ENCODE assay signal across 1 cellular context in the genomic region with DNA sequence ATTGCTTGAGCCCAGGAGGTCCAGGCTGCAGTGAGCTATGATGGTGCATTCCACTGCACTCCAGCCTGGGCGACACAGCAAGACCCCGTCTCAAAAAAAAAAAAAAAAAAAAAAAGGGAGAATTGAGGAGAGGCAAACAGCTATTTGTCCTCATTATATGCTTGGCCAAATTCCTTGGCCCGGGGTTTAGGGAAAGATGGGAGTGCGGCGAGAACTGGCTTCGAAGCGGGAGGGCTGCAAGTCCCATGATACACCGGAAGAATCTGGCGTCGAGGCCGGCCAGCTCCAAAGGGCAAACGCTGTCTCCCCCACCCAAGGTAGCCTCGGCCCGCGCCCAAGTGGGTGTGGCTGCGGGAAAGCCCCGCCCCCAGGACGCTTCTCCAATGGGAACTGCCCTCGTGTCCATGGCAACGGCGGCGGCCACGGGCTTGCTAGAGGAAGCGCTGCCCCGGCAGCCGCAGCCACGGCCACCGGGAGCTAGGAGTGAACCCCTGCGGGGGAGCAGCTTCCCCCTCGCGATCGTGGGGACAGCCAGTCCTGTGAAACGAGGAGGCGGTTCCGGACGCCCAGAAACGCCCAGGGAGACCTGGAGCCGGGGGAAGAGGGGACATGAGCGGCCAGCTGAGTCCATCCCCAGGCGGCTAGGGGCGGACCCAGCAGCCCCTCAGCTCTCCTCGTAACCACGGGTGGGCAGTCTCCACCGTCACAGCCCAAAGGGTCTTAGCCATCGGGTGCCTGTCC.
A peak's percentile ranks its signal among the peaks of the same experiment; 100 is the strongest.
TF ChIP-seq lines count a peak whose summit lies in the region.

A gene with protein sequence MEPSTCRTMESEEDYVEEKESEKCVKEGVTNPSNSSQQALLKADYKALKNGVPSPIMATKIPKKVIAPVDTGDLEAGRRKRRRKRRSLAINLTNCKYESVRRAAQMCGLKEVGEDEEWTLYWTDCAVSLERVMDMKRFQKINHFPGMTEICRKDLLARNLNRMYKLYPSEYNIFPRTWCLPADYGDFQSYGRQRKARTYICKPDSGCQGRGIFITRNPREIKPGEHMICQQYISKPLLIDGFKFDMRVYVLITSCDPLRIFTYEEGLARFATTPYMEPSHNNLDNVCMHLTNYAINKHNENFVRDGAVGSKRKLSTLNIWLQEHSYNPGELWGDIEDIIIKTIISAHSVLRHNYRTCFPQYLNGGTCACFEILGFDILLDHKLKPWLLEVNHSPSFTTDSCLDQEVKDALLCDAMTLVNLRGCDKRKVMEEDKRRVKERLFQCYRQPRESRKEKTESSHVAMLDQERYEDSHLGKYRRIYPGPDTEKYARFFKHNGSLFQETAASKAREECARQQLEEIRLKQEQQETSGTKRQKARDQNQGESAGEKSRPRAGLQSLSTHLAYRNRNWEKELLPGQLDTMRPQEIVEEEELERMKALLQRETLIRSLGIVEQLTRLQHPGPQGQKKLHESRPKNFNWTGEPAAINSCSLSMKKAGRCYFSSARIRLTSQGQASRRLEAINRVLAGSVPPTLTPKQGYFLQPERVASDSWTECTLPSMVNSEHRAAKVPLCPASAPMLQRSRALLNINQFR (plus strand): TSS at position 434 of the 741 bp plus-strand sequence. CDS start 1,075 bp downstream, outside the sequence.

TF ChIP-seq in WTC11, 78 proteins besides CTCF, POLR2A, EP300 and RAD21 (continued from another document):
- TF ChIP-seq, protein P1, sequence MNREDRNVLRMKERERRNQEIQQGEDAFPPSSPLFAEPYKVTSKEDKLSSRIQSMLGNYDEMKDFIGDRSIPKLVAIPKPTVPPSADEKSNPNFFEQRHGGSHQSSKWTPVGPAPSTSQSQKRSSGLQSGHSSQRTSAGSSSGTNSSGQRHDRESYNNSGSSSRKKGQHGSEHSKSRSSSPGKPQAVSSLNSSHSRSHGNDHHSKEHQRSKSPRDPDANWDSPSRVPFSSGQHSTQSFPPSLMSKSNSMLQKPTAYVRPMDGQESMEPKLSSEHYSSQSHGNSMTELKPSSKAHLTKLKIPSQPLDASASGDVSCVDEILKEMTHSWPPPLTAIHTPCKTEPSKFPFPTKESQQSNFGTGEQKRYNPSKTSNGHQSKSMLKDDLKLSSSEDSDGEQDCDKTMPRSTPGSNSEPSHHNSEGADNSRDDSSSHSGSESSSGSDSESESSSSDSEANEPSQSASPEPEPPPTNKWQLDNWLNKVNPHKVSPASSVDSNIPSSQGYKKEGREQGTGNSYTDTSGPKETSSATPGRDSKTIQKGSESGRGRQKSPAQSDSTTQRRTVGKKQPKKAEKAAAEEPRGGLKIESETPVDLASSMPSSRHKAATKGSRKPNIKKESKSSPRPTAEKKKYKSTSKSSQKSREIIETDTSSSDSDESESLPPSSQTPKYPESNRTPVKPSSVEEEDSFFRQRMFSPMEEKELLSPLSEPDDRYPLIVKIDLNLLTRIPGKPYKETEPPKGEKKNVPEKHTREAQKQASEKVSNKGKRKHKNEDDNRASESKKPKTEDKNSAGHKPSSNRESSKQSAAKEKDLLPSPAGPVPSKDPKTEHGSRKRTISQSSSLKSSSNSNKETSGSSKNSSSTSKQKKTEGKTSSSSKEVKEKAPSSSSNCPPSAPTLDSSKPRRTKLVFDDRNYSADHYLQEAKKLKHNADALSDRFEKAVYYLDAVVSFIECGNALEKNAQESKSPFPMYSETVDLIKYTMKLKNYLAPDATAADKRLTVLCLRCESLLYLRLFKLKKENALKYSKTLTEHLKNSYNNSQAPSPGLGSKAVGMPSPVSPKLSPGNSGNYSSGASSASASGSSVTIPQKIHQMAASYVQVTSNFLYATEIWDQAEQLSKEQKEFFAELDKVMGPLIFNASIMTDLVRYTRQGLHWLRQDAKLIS (CRISPR knock-in tag; IDR thresholded peaks at IDR 0.05; ENCODE audit: borderline replicate concordance), result no peak
- TF ChIP-seq, protein P2, sequence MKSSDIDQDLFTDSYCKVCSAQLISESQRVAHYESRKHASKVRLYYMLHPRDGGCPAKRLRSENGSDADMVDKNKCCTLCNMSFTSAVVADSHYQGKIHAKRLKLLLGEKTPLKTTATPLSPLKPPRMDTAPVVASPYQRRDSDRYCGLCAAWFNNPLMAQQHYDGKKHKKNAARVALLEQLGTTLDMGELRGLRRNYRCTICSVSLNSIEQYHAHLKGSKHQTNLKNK (CRISPR knock-in tag; IDR thresholded peaks at IDR 0.05), result no peak
- TF ChIP-seq, protein P3, sequence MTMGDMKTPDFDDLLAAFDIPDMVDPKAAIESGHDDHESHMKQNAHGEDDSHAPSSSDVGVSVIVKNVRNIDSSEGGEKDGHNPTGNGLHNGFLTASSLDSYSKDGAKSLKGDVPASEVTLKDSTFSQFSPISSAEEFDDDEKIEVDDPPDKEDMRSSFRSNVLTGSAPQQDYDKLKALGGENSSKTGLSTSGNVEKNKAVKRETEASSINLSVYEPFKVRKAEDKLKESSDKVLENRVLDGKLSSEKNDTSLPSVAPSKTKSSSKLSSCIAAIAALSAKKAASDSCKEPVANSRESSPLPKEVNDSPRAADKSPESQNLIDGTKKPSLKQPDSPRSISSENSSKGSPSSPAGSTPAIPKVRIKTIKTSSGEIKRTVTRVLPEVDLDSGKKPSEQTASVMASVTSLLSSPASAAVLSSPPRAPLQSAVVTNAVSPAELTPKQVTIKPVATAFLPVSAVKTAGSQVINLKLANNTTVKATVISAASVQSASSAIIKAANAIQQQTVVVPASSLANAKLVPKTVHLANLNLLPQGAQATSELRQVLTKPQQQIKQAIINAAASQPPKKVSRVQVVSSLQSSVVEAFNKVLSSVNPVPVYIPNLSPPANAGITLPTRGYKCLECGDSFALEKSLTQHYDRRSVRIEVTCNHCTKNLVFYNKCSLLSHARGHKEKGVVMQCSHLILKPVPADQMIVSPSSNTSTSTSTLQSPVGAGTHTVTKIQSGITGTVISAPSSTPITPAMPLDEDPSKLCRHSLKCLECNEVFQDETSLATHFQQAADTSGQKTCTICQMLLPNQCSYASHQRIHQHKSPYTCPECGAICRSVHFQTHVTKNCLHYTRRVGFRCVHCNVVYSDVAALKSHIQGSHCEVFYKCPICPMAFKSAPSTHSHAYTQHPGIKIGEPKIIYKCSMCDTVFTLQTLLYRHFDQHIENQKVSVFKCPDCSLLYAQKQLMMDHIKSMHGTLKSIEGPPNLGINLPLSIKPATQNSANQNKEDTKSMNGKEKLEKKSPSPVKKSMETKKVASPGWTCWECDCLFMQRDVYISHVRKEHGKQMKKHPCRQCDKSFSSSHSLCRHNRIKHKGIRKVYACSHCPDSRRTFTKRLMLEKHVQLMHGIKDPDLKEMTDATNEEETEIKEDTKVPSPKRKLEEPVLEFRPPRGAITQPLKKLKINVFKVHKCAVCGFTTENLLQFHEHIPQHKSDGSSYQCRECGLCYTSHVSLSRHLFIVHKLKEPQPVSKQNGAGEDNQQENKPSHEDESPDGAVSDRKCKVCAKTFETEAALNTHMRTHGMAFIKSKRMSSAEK (CRISPR knock-in tag; IDR thresholded peaks at IDR 0.05; ENCODE audit: borderline replicate concordance), result no peak
- peak; percentile 77 for TF ChIP-seq SP1 (CRISPR knock-in tag; conservative IDR thresholded peaks at IDR 0.05)
- TF ChIP-seq, protein P4, sequence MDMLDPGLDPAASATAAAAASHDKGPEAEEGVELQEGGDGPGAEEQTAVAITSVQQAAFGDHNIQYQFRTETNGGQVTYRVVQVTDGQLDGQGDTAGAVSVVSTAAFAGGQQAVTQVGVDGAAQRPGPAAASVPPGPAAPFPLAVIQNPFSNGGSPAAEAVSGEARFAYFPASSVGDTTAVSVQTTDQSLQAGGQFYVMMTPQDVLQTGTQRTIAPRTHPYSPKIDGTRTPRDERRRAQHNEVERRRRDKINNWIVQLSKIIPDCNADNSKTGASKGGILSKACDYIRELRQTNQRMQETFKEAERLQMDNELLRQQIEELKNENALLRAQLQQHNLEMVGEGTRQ (CRISPR knock-in tag; IDR thresholded peaks at IDR 0.05), result no peak
- TF ChIP-seq TCF7 (CRISPR knock-in tag; IDR thresholded peaks at IDR 0.05; ENCODE audit: low read depth), result no peak
- no peak for TF ChIP-seq NFATC4 (CRISPR knock-in tag; IDR thresholded peaks at IDR 0.05)
- no peak for TF ChIP-seq ZNF423 (CRISPR knock-in tag; IDR thresholded peaks at IDR 0.05)
- TF ChIP-seq JAZF1 (CRISPR knock-in tag; IDR thresholded peaks at IDR 0.05), result no peak
- TF ChIP-seq NR3C1 (CRISPR knock-in tag; conservative IDR thresholded peaks at IDR 0.05; ENCODE audit: low read depth), result no peak
- no peak for TF ChIP-seq TEAD4 (CRISPR knock-in tag; IDR thresholded peaks at IDR 0.05)
- TF ChIP-seq, protein P5, sequence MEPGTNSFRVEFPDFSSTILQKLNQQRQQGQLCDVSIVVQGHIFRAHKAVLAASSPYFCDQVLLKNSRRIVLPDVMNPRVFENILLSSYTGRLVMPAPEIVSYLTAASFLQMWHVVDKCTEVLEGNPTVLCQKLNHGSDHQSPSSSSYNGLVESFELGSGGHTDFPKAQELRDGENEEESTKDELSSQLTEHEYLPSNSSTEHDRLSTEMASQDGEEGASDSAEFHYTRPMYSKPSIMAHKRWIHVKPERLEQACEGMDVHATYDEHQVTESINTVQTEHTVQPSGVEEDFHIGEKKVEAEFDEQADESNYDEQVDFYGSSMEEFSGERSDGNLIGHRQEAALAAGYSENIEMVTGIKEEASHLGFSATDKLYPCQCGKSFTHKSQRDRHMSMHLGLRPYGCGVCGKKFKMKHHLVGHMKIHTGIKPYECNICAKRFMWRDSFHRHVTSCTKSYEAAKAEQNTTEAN (CRISPR knock-in tag; IDR thresholded peaks at IDR 0.05), result no peak; the same call in 1 of the 2 replicates
